Comparison of ENCODE assay signal across 8 cellular contexts in the genomic region with DNA sequence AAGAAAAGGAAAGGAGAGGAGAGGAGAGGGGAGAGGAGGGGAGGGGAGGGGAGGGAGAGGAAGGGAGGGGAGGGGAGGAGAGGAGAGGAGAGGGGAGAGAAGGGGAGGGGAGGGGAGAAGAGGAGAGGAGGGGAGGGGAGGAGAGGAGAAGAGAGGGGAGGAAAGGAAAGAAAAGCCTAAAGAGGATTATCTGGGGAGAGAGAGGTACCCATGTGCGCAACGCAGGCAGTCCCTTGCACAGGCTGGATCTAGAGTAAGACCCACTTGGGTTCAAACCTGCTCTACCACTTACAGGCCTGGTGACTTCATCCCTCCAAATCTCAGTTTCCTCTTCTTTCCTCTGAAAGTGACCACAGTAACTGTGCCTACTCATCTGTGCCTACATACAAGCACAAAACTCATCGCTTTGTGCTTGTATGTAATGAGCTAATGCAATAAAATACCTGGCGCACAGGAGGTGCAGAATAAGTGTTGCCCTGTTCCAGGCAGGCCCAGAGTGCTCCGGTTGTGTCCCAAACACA. TPM values are rescaled to one million over a fixed set of nuclear protein-coding genes. Genes with fewer than 3 reads are reported as not detected.
DNase-seq lines count a peak whose midpoint lies in the region; ATAC-seq and TF ChIP-seq lines count a peak whose summit lies in the region.

No MANE protein-coding gene starts in this region.

- H3K4me2 ChIP-seq in Loucy (ENCODE audit: low read depth, low read length, poor library complexity, severe bottlenecking), result peak overlapping the region; percentile 76

- H3K4me1 Mint-ChIP-seq in CD8-positive, alpha-beta memory T cell, result peaks cover 28 to 40% (median 30%) of the 10 kb centered on the region in 3 donors
- H3K4me1 Mint-ChIP-seq in activated naive CD8-positive, alpha-beta T cell treated with anti-CD3 and anti-CD28 coated beads, Interleukin-2, amount 10 ng/mL, durations not matched to agents 7 days and 5 days, result peaks cover 32% of the 10 kb centered on the region
- peaks cover 35 to 36% of the 10 kb centered on the region in 2 donors for H3K4me1 Mint-ChIP-seq in natural killer cell treated with Interleukin-12 subunit alpha and Interleukin-12 subunit beta and Interleukin-15 and Interleukin-18, amount 100 ng/mL, for 72 hours (ENCODE audit: low read depth in 2 of 2)

- H3K27ac Mint-ChIP-seq in CD8-positive, alpha-beta memory T cell, result peak overlapping the region; percentile 54 to 94 (median 89)
- H3K27ac Mint-ChIP-seq in activated naive CD8-positive, alpha-beta T cell treated with anti-CD3 and anti-CD28 coated beads, Interleukin-2, amount 10 ng/mL, durations not matched to agents 7 days and 5 days, result peak overlapping the region; percentile 84
- H3K27ac Mint-ChIP-seq in natural killer cell treated with Interleukin-12 subunit alpha and Interleukin-12 subunit beta and Interleukin-15 and Interleukin-18, amount 100 ng/mL, for 72 hours, result peak overlapping the region; percentile 77 to 87

- H3K9me3 Mint-ChIP-seq in CD8-positive, alpha-beta memory T cell, result no peaks in the 10 kb centered on the region
- no peaks in the 10 kb centered on the region for H3K9me3 Mint-ChIP-seq in activated naive CD8-positive, alpha-beta T cell treated with anti-CD3 and anti-CD28 coated beads, Interleukin-2, amount 10 ng/mL, durations not matched to agents 7 days and 5 days
- H3K9me3 Mint-ChIP-seq in natural killer cell treated with Interleukin-12 subunit alpha and Interleukin-12 subunit beta and Interleukin-15 and Interleukin-18, amount 100 ng/mL, for 72 hours, result no peaks in the 10 kb centered on the region

- peak overlapping the region; percentile 83 to 90 (median 87) for H3K4me3 Mint-ChIP-seq in CD8-positive, alpha-beta memory T cell
- peak overlapping the region; percentile 76 for H3K4me3 Mint-ChIP-seq in activated naive CD8-positive, alpha-beta T cell treated with anti-CD3 and anti-CD28 coated beads, Interleukin-2, amount 10 ng/mL, durations not matched to agents 7 days and 5 days
- peak overlapping the region; percentile 88 for H3K4me3 Mint-ChIP-seq in natural killer cell treated with Interleukin-12 subunit alpha and Interleukin-12 subunit beta and Interleukin-15 and Interleukin-18, amount 100 ng/mL, for 72 hours

- no peaks in the 10 kb centered on the region for H3K9me2 ChIP-seq in Loucy (replicated peaks; ENCODE audit: low read depth, low read length)

- H3K36me3 Mint-ChIP-seq in CD8-positive, alpha-beta memory T cell, result peaks cover 0 to 23% (median 1%) of the 10 kb centered on the region in 3 donors
- H3K36me3 Mint-ChIP-seq in activated naive CD8-positive, alpha-beta T cell treated with anti-CD3 and anti-CD28 coated beads, Interleukin-2, amount 10 ng/mL, durations not matched to agents 7 days and 5 days, result no peaks in the 10 kb centered on the region
- no peaks in the 10 kb centered on the region for H3K36me3 Mint-ChIP-seq in natural killer cell treated with Interleukin-12 subunit alpha and Interleukin-12 subunit beta and Interleukin-15 and Interleukin-18, amount 100 ng/mL, for 72 hours

- DNase-seq in CD8-positive, alpha-beta memory T cell, result no peak
- no peak for DNase-seq in activated naive CD8-positive, alpha-beta T cell treated with anti-CD3 and anti-CD28 coated beads, Interleukin-2, amount 10 ng/mL, durations not matched to agents 7 days and 5 days
- no peak for DNase-seq in natural killer cell treated with Interleukin-12 subunit alpha and Interleukin-12 subunit beta and Interleukin-15 and Interleukin-18, amount 100 ng/mL, for 72 hours (ENCODE audit: low spot score)
- no peak for DNase-seq in central memory CD4-positive, alpha-beta T cell
- no peak for DNase-seq in NCI-H226

- ATAC-seq in activated naive CD8-positive, alpha-beta T cell treated with anti-CD3 and anti-CD28 coated beads, Interleukin-2, amount 10 ng/mL, durations not matched to agents 7 days and 5 days (ENCODE audit: low read depth), result no peak
- peak in 1 of 2 donors; percentile 18 for ATAC-seq in natural killer cell treated with Interleukin-12 subunit alpha and Interleukin-12 subunit beta and Interleukin-15 and Interleukin-18, amount 100 ng/mL, for 72 hours
- ATAC-seq in GM21447 (IDR thresholded peaks at IDR 0.05; ENCODE audit: unreplicated experiment) (no peak), GM18511 (IDR thresholded peaks at IDR 0.05; ENCODE audit: unreplicated experiment) (no peak)

- H3K4me3 ChIP-seq in CD8-positive, alpha-beta memory T cell (ENCODE audit: low read length), result peak overlapping the region; percentile 65
- H3K4me3 ChIP-seq in Loucy (ENCODE audit: low read length, poor library complexity, severe bottlenecking), result peak overlapping the region; percentile 90

- no peaks in the 10 kb centered on the region for H3F3A ChIP-seq in Loucy (ENCODE audit: low read depth)

- CTCF ChIA-PET in CD8-positive, alpha-beta memory T cell (lab: Charles Lee), result interaction anchor here (1.2 to 1.7 kb wide), 2 partner anchors 56 to 141 kb away, joined by 3 to 6 read pairs; a partner anchor contains a TSS

- peaks cover 44% of the 10 kb centered on the region for H3K79me2 ChIP-seq in Loucy (ENCODE audit: insufficient read depth, low read length)

- peak overlapping the region; percentile 85 for H2AFZ ChIP-seq in Loucy (ENCODE audit: low read length)

- no peaks in the 10 kb centered on the region for H3K36me3 ChIP-seq in CD8-positive, alpha-beta memory T cell (ENCODE audit: insufficient read depth, low read length)
- no peaks in the 10 kb centered on the region for H3K36me3 ChIP-seq in Loucy (ENCODE audit: insufficient read depth, low read length)

- peak overlapping the region; percentile 84 for H3K9ac ChIP-seq in Loucy (ENCODE audit: low read depth, low read length, poor library complexity, severe bottlenecking)

- TF ChIP-seq CTCF in Loucy (conservative IDR thresholded peaks at IDR 0.05; ENCODE audit: low read length), result no peak

- POLR2A ChIA-PET in CD8-positive, alpha-beta memory T cell (lab: Charles Lee), result interaction anchor here (0.6 to 1.6 kb wide), 8 partner anchors 28 to 224 kb away, joined by 3 to 13 read pairs (median 6); a partner anchor contains a TSS
- POLR2A ChIA-PET in activated naive CD8-positive, alpha-beta T cell treated with anti-CD3 and anti-CD28 coated beads, Interleukin-2, amount 10 ng/mL, durations not matched to agents 7 days and 5 days (lab: Charles Lee), result interaction anchor here (0.5 to 2.4 kb wide), 12 partner anchors 12 to 214 kb away, joined by 3 to 10 read pairs (median 4); a partner anchor contains a TSS

- H3K27me3 Mint-ChIP-seq in CD8-positive, alpha-beta memory T cell, result peaks cover 0 to 2% of the 10 kb centered on the region in 2 donors
- H3K27me3 Mint-ChIP-seq in activated naive CD8-positive, alpha-beta T cell treated with anti-CD3 and anti-CD28 coated beads, Interleukin-2, amount 10 ng/mL, durations not matched to agents 7 days and 5 days, result peaks cover 2% of the 10 kb centered on the region
- H3K27me3 Mint-ChIP-seq in natural killer cell treated with Interleukin-12 subunit alpha and Interleukin-12 subunit beta and Interleukin-15 and Interleukin-18, amount 100 ng/mL, for 72 hours, result peaks cover 0 to 2% of the 10 kb centered on the region in 2 donors

- H3K9me3 ChIP-seq in CD8-positive, alpha-beta memory T cell (ENCODE audit: low read length), result no peaks in the 10 kb centered on the region
- H3K9me3 ChIP-seq in Loucy (ENCODE audit: insufficient read depth, low read depth, low read length), result no peaks in the 10 kb centered on the region

- peaks cover 23% of the 10 kb centered on the region for H4K20me1 ChIP-seq in Loucy (ENCODE audit: insufficient read depth, low read length, poor library complexity, severe bottlenecking)

- H3K4me1 ChIP-seq in CD8-positive, alpha-beta memory T cell (ENCODE audit: insufficient read depth, low read length), result peaks cover 32% of the 10 kb centered on the region
- peaks cover 30% of the 10 kb centered on the region for H3K4me1 ChIP-seq in Loucy (ENCODE audit: insufficient read depth, low read length, poor library complexity, severe bottlenecking)

- no peak overlapping the region for H3K27ac ChIP-seq in CD8-positive, alpha-beta memory T cell (ENCODE audit: low read depth, low read length)

- no peaks in the 10 kb centered on the region for H3K27me3 ChIP-seq in CD8-positive, alpha-beta memory T cell (ENCODE audit: insufficient read depth, low read length, poor library complexity, severe bottlenecking)
- no peaks in the 10 kb centered on the region for H3K27me3 ChIP-seq in Loucy (ENCODE audit: insufficient read depth, low read length, poor library complexity, severe bottlenecking)

RNA-seq across cellular contexts. Expression of a gene that starts 0.8 kb away (rescaled TPM):
- 10 to 100 TPM; 66.1 to 72.3 TPM for total RNA-seq in CD8-positive, alpha-beta memory T cell
- polyA plus RNA-seq in CD8-positive, alpha-beta memory T cell, result 43.0 TPM
- total RNA-seq in activated naive CD8-positive, alpha-beta T cell treated with anti-CD3 and anti-CD28 coated beads, Interleukin-2, amount 10 ng/mL, durations not matched to agents 7 days and 5 days, result 10 to 100 TPM; 71.2 to 78.4 TPM
- total RNA-seq in natural killer cell treated with Interleukin-12 subunit alpha and Interleukin-12 subunit beta and Interleukin-15 and Interleukin-18, amount 100 ng/mL, for 72 hours, result 10 to 100 TPM; 71.0 to 75.6 TPM

RNA-seq across cellular contexts. Expression of a gene that starts 30.4 kb away (rescaled TPM):
- not detected for total RNA-seq in CD8-positive, alpha-beta memory T cell
- polyA plus RNA-seq in CD8-positive, alpha-beta memory T cell, result not detected
- under 1 TPM; 0.06 to 0.25 TPM for total RNA-seq in activated naive CD8-positive, alpha-beta T cell treated with anti-CD3 and anti-CD28 coated beads, Interleukin-2, amount 10 ng/mL, durations not matched to agents 7 days and 5 days
- total RNA-seq in natural killer cell treated with Interleukin-12 subunit alpha and Interleukin-12 subunit beta and Interleukin-15 and Interleukin-18, amount 100 ng/mL, for 72 hours, result not detected

RNA-seq across cellular contexts. Expression of a gene that starts 32.8 kb away (rescaled TPM):
- total RNA-seq in CD8-positive, alpha-beta memory T cell, result 10 to 100 TPM; 37.7 to 38.7 TPM
- 23.0 TPM for polyA plus RNA-seq in CD8-positive, alpha-beta memory T cell
- total RNA-seq in activated naive CD8-positive, alpha-beta T cell treated with anti-CD3 and anti-CD28 coated beads, Interleukin-2, amount 10 ng/mL, durations not matched to agents 7 days and 5 days, result 10 to 100 TPM; 74.2 to 77.9 TPM
- 10 to 100 TPM; 28.6 to 71.0 TPM for total RNA-seq in natural killer cell treated with Interleukin-12 subunit alpha and Interleukin-12 subunit beta and Interleukin-15 and Interleukin-18, amount 100 ng/mL, for 72 hours
